Comparison of ENCODE assay signal across 9 cellular contexts in the genomic region with DNA sequence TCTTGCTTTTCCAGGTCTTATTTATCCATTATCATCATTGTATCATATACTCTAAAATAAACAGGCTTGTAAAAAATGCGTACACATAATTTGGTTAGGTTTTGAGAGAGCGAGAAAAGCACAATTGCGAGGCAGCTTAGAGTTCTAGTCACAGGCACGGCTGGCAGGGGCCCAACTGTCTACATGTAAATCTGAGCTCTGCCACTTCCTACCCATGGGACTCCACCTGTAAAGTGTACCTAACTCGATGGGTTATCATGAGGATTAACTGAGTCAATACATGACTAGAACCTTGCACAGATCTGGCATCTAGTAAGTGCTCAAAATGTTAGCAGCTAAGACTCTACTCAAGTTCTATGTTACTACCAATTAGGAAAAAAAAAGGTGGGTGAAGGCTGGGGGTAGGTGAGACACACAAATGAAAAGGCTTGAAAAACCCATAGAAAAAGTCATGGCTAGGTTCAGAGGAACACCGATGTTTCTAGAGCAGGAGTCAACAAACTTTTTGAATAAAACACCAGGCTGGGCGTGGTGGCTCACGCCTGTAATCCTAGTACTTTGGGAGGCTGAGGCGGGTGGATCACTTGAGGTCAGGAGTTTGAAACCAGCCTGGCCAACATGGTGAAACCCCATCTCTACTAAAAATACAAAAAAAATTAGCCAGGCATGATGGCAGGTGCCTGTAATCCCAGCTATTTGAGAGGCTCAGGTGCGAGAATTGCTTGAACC.
DNase-seq lines count a peak whose midpoint lies in the region; ATAC-seq and TF ChIP-seq lines count a peak whose summit lies in the region.
"Had no signal": no experiment of that assay in that cellular context is flagged by ENCODE, and none has a peak within 500 bp of the region (broad histone marks: within the 10 kb centered on the region; RNA-seq: fewer than 3 reads in every experiment).

No MANE protein-coding gene starts in this region.

- no peak overlapping the region for H2AFZ ChIP-seq in MM.1S (ENCODE audit: low read length)

- DNase-seq in activated naive CD4-positive, alpha-beta T cell treated with anti-CD3 and anti-CD28 coated beads, Interleukin-2, amount 50 U/mL, for 16 hours = peak; percentile 56
- DNase-seq in stimulated activated CD4-positive, alpha-beta T cell treated with anti-CD3 and anti-CD28 coated beads, Interleukin-4, amount 100 ng/mL, for 1 hour = peak; percentile 68
- DNase-seq in MM.1S = no peak
- no peak for DNase-seq in iPS-NIHi7 (ENCODE audit: extremely low spot score)
- DNase-seq in DMS79 (lab: John Stamatoyannopoulos, UW) = no peak
- DNase-seq: substantia nigra had no signal

- no peak overlapping the region for H3K9ac ChIP-seq in MM.1S (ENCODE audit: low read length)

- ATAC-seq in GM19324 (IDR thresholded peaks at IDR 0.05; ENCODE audit: low FRiP score, unreplicated experiment) (peak; percentile 67), GM19452 (IDR thresholded peaks at IDR 0.05; ENCODE audit: unreplicated experiment) (no peak)
- ATAC-seq in activated CD4-positive, CD25-positive, alpha-beta regulatory T cell treated with anti-CD3 and anti-CD28 coated beads, Interleukin-2, amount 50 U/mL, for 24 hours = peak; percentile 76

- no peak for TF ChIP-seq CTCF in MM.1S (IDR thresholded peaks at IDR 0.05; ENCODE audit: low read length)

- no peaks in the 10 kb centered on the region for H3K9me3 ChIP-seq in MM.1S (replicated peaks; ENCODE audit: insufficient read depth, low read length)

- no peaks in the 10 kb centered on the region for H4K20me1 ChIP-seq in MM.1S (ENCODE audit: insufficient read depth, low read length)

- H3K9me2 ChIP-seq in MM.1S (replicated peaks; ENCODE audit: insufficient read depth, low read length) = no peaks in the 10 kb centered on the region

- H3K36me3 ChIP-seq in MM.1S (replicated peaks; ENCODE audit: insufficient read depth, low read length) = no peaks in the 10 kb centered on the region

- H3K27ac ChIP-seq in MM.1S (ENCODE audit: low read length) = no peak overlapping the region

- no peaks in the 10 kb centered on the region for H3K27me3 ChIP-seq in MM.1S (replicated peaks; ENCODE audit: insufficient read depth, low read length)

- H3F3A ChIP-seq in MM.1S (ENCODE audit: insufficient read depth, low read length) = no peaks in the 10 kb centered on the region

- peaks cover 13% of the 10 kb centered on the region for H3K4me1 ChIP-seq in MM.1S (ENCODE audit: low read length)

- H3K4me3 ChIP-seq in MM.1S (ENCODE audit: low read length) = no peak overlapping the region

- no peak overlapping the region for H3K4me2 ChIP-seq in MM.1S (ENCODE audit: low read depth, low read length)

- 0 out of 2 replicates have a peak, but pooled peaks cover 3% of the 10 kb centered on the region for H3K79me2 ChIP-seq in MM.1S (ENCODE audit: low read length)

Comparison
In these comparisons a context has a peak if more than half of its experiments do, and no peak if none do; other contexts are left out.
1. DNase-seq: peak in activated naive CD4-positive, alpha-beta T cell treated with anti-CD3 and anti-CD28 coated beads, Interleukin-2, amount 50 U/mL, for 16 hours (single experiment) and stimulated activated CD4-positive, alpha-beta T cell treated with anti-CD3 and anti-CD28 coated beads, Interleukin-4, amount 100 ng/mL, for 1 hour (single experiment); none in MM.1S (single experiment), iPS-NIHi7 (single experiment) and DMS79 (single experiment).